ENCODE assay signal across 19 cellular contexts in genomic region chr17:7119314-7119713, GRCh38. TPM values are rescaled to one million over a fixed set of nuclear protein-coding genes. Genes with fewer than 3 reads are reported as not detected.
"Had no signal": no experiment of that assay in that cellular context is flagged by ENCODE, and none has a peak within 500 bp of the region (broad histone marks: within the 10 kb centered on the region; RNA-seq: fewer than 3 reads in every experiment).

No MANE protein-coding gene starts in this region.

- H3K9me3 Mint-ChIP-seq: activated naive CD4-positive, alpha-beta T cell treated with anti-CD3 and anti-CD28 coated beads, Interleukin-2, amount 50 U/mL, for 72 hours; endodermal cell; natural killer cell treated with Interleukin-12 subunit alpha and Interleukin-12 subunit beta and Interleukin-15 and Interleukin-18, amount 100 ng/mL, for 72 hours; T-helper 2 cell treated with Interferon-gamma antibody and Interleukin-4, amounts not matched to agents 5 μg/mL and 100 μg/mL, for 36 hours had no signal

- H3K4me2 ChIP-seq: hepatocyte had no signal

- H3K4me3 ChIP-seq: hepatocyte, lower lobe of right lung, tibial artery had no signal

- ATAC-seq: activated naive CD4-positive, alpha-beta T cell treated with anti-CD3 and anti-CD28 coated beads, Interleukin-2, amount 50 U/mL, for 72 hours; foreskin keratinocyte; left colon; lower lobe of right lung; natural killer cell treated with Interleukin-12 subunit alpha and Interleukin-12 subunit beta and Interleukin-15 and Interleukin-18, amount 100 ng/mL, for 72 hours; stimulated activated naive CD8-positive, alpha-beta T cell treated with anti-CD3 and anti-CD28 coated beads, Interleukin-15, Interleukin-2, amounts not matched to agents 100 U/mL and 50 U/mL, for 24 hours had no signal

- H3K27ac Mint-ChIP-seq: activated naive CD4-positive, alpha-beta T cell treated with anti-CD3 and anti-CD28 coated beads, Interleukin-2, amount 50 U/mL, for 72 hours; endodermal cell; natural killer cell treated with Interleukin-12 subunit alpha and Interleukin-12 subunit beta and Interleukin-15 and Interleukin-18, amount 100 ng/mL, for 72 hours; T-helper 2 cell treated with Interferon-gamma antibody and Interleukin-4, amounts not matched to agents 5 μg/mL and 100 μg/mL, for 36 hours had no signal

- H3K36me3 Mint-ChIP-seq: activated naive CD4-positive, alpha-beta T cell treated with anti-CD3 and anti-CD28 coated beads, Interleukin-2, amount 50 U/mL, for 72 hours; natural killer cell treated with Interleukin-12 subunit alpha and Interleukin-12 subunit beta and Interleukin-15 and Interleukin-18, amount 100 ng/mL, for 72 hours had no signal

- H3K36me3 ChIP-seq: lower lobe of right lung, tibial artery had no signal

- H3K4me3 Mint-ChIP-seq: endodermal cell; natural killer cell treated with Interleukin-12 subunit alpha and Interleukin-12 subunit beta and Interleukin-15 and Interleukin-18, amount 100 ng/mL, for 72 hours; T-helper 2 cell treated with Interferon-gamma antibody and Interleukin-4, amounts not matched to agents 5 μg/mL and 100 μg/mL, for 36 hours had no signal

- DNase-seq: activated CD4-positive, alpha-beta T cell treated with anti-CD3 and anti-CD28 coated beads for 48 hours; activated CD4-positive, CD25-positive, alpha-beta regulatory T cell; activated CD8-positive, alpha-beta memory T cell treated with anti-CD3 and anti-CD28 coated beads, Interleukin-2, amount 50 U/mL, for 4 hours; activated gamma-delta T cell treated with Interleukin-2 at 50 U/mL for 16 hours; activated T-cell treated with anti-CD3 and anti-CD28 coated beads, Interleukin-2, amount 50 U/mL, for 48 hours; endodermal cell; foreskin keratinocyte; left colon; lower lobe of right lung; nucleus accumbens; stimulated activated CD4-positive, alpha-beta T cell treated with anti-CD3 and anti-CD28 coated beads, Interleukin-2, amount 100 ng/mL, for 24 hours; stimulated activated naive CD8-positive, alpha-beta T cell treated with anti-CD3 and anti-CD28 coated beads, Interleukin-15, Interleukin-2, amounts not matched to agents 100 U/mL and 50 U/mL, for 24 hours; substantia nigra; tibial artery had no signal

- H3K27me3 ChIP-seq: hepatocyte had no signal

- H3K27ac ChIP-seq: epithelial cell of prostate, foreskin keratinocyte, hepatocyte, lower lobe of right lung, tibial artery had no signal

- H3K9me3 ChIP-seq: lower lobe of right lung had no signal

- H3K4me1 ChIP-seq: foreskin keratinocyte had no signal

RNA-seq across cellular contexts. Expression of gene ASGR2, which starts 4.7 kb away (rescaled TPM):
- total RNA-seq: activated naive CD4-positive, alpha-beta T cell treated with anti-CD3 and anti-CD28 coated beads, Interleukin-2, amount 50 U/mL, for 72 hours; foreskin keratinocyte had no signal

RNA-seq across cellular contexts. Expression of gene CLEC10A, which starts 39.3 kb away (rescaled TPM):
- total RNA-seq: activated naive CD4-positive, alpha-beta T cell treated with anti-CD3 and anti-CD28 coated beads, Interleukin-2, amount 50 U/mL, for 72 hours; endodermal cell; foreskin keratinocyte; natural killer cell treated with Interleukin-12 subunit alpha and Interleukin-12 subunit beta and Interleukin-15 and Interleukin-18, amount 100 ng/mL, for 72 hours had no signal
